Comparison of ENCODE assay signal across 29 cellular contexts in genomic region chr18:26634631-26635030, GRCh38.
"Had no signal": no experiment of that assay in that cellular context is flagged by ENCODE, and none has a peak within 500 bp of the region (broad histone marks: within the 10 kb centered on the region; RNA-seq: fewer than 3 reads in every experiment).

No MANE protein-coding gene starts in this region.

- H3K4me3 ChIP-seq: ascending aorta, cardiac muscle cell, colonic mucosa, gastrocnemius medialis, left lung, lower lobe of right lung, neural progenitor cell, right atrium auricular region, transverse colon had no signal

- H3K9me3 ChIP-seq: ascending aorta, colonic mucosa, gastrocnemius medialis, left lung, lower lobe of right lung, right atrium auricular region, transverse colon had no signal

- DNase-seq: activated CD4-positive, alpha-beta memory T cell treated with anti-CD3 and anti-CD28 coated beads, Interleukin-2, amount 10 ng/mL, durations not matched to agents 7 days and 5 days; activated CD4-positive, alpha-beta T cell treated with anti-CD3 and anti-CD28 coated beads for 1 hour; activated CD4-positive, alpha-beta T cell treated with anti-CD3 and anti-CD28 coated beads, Interleukin-2, amount 10 ng/mL, durations not matched to agents 7 days and 5 days; activated CD8-positive, alpha-beta memory T cell treated with anti-CD3 and anti-CD28 coated beads, Interleukin-2, amount 50 U/mL, for 48 hours; activated gamma-delta T cell; activated naive CD4-positive, alpha-beta T cell treated with anti-CD3 and anti-CD28 coated beads, Interleukin-2, amount 10 ng/mL, durations not matched to agents 7 days and 5 days; activated naive CD8-positive, alpha-beta T cell treated with anti-CD3 and anti-CD28 coated beads, Interleukin-2, amount 10 ng/mL, durations not matched to agents 7 days and 5 days; activated T-cell treated with anti-CD3 and anti-CD28 coated beads, Interleukin-2, amount 50 U/mL, for 24 hours; cerebellar nuclear complex; colonic mucosa; effector CD8-positive, alpha-beta T cell; gastrocnemius medialis; glutamatergic neuron; left lung; lower lobe of right lung; mesenchymal stem cell; natural killer cell; occipital lobe; stimulated activated CD4-positive, alpha-beta T cell treated with anti-CD3 and anti-CD28 coated beads, Interleukin-15, amount 100 ng/mL, for 24 hours; stimulated activated CD4-positive, alpha-beta T cell treated with anti-CD3 and anti-CD28 coated beads, Interleukin-2, amount 100 ng/mL, for 24 hours; stimulated activated naive CD4-positive, alpha-beta T cell; T1000; transverse colon had no signal

- H3K36me3 ChIP-seq: ascending aorta, cardiac muscle cell, colonic mucosa, gastrocnemius medialis, left lung, lower lobe of right lung, neural progenitor cell, right atrium auricular region, transverse colon had no signal

- H3K27ac ChIP-seq: ascending aorta, cardiac muscle cell, colonic mucosa, epithelial cell of prostate, gastrocnemius medialis, left lung, lower lobe of right lung, neural progenitor cell, right atrium auricular region, transverse colon had no signal

- H3K4me1 ChIP-seq: ascending aorta, colonic mucosa, gastrocnemius medialis, left lung, lower lobe of right lung, neural progenitor cell, right atrium auricular region, transverse colon had no signal

- H3K27me3 ChIP-seq: ascending aorta, colonic mucosa, gastrocnemius medialis, left lung, neural progenitor cell, right atrium auricular region, transverse colon had no signal

- ATAC-seq: gastrocnemius medialis, left lung, lower lobe of right lung, natural killer cell, WTC11 had no signal
